ENCODE assay signal across 1 cellular context in the genomic region with DNA sequence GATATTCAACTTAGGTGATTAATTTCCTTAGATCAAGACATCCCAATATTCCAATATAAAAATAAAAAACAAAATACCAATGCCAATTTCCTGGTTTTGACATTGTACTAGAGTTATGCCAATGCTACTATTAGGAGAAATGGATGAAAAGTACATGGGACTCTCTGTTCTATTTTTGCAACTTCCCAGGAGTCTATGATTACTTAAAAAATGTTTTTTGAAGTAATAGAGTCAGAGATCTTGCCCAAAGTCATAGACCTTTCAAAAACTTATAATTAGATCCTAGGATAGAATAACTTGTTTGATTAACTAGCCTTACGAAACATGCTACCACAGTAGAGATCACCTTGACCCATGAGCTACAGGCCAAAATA.
TF ChIP-seq lines count a peak whose summit lies in the region.

No MANE protein-coding gene starts in this region.

TF ChIP-seq in endothelial cell of umbilical vein, 7 proteins besides CTCF, POLR2A, EP300 and RAD21:
- TF ChIP-seq EZH2 (IDR thresholded peaks at IDR 0.05; ENCODE audit: borderline replicate concordance, low read depth, low read length, severe bottlenecking), result no peak
- no peak for TF ChIP-seq MYC (IDR thresholded peaks at IDR 0.05; ENCODE audit: low read depth, low read length)
- TF ChIP-seq JUN (IDR thresholded peaks at IDR 0.05; ENCODE audit: borderline replicate concordance, insufficient read depth, insufficient read length, low read depth), result no peak
- TF ChIP-seq, protein P1, sequence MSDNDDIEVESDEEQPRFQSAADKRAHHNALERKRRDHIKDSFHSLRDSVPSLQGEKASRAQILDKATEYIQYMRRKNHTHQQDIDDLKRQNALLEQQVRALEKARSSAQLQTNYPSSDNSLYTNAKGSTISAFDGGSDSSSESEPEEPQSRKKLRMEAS (IDR thresholded peaks at IDR 0.05; ENCODE audit: insufficient read depth, insufficient read length), result no peak
- no peak for TF ChIP-seq FOS (IDR thresholded peaks at IDR 0.05; ENCODE audit: borderline replicate concordance, insufficient read depth, low read length)
- no peak for TF ChIP-seq GATA2 (IDR thresholded peaks at IDR 0.05; ENCODE audit: insufficient read depth, insufficient read length, low read depth, low read length)
- no peak for TF ChIP-seq POLR2AphosphoS5 (IDR thresholded peaks at IDR 0.05; ENCODE audit: insufficient read depth, low read depth, low read length)
